Comparison of ENCODE assay signal across 1 cellular context in genomic region chr20:17169575-17170136, GRCh38.
TF ChIP-seq lines count a peak whose summit lies in the region.

No MANE protein-coding gene starts in this region.

TF ChIP-seq in HepG2, 621 proteins besides CTCF, POLR2A, EP300 and RAD21 (continued from another document and continues in another):
- TF ChIP-seq GABPA (IDR thresholded peaks at IDR 0.05; ENCODE audit: low read depth, low read length) = no peak
- TF ChIP-seq GABPA (CRISPR knock-in tag; IDR thresholded peaks at IDR 0.05; ENCODE audit: low read depth) = peak; percentile 41; the same call in 1 of the 2 replicates
- no peak for TF ChIP-seq CCDC6 (CRISPR knock-in tag; IDR thresholded peaks at IDR 0.05)
- TF ChIP-seq SOX13 (IDR thresholded peaks at IDR 0.05) = 0 out of 2 replicates have a peak, but pooled peaks have one; percentile 35
- peak in 1 of 2 experiments; percentile 78; a peak in 2 of 4 replicates for TF ChIP-seq SOX13 (CRISPR knock-in tag; conservative IDR thresholded peaks at IDR 0.05 in 1 of 2, IDR thresholded peaks at IDR 0.05 in 1 of 2)
- no peak for TF ChIP-seq ZNF530 (CRISPR knock-in tag; IDR thresholded peaks at IDR 0.05; ENCODE audit: low read depth)
- peak; percentile 84 for TF ChIP-seq ARID5B (CRISPR knock-in tag; IDR thresholded peaks at IDR 0.05)
- TF ChIP-seq RFX3 (CRISPR knock-in tag; IDR thresholded peaks at IDR 0.05) = no peak
- no peak for TF ChIP-seq PATZ1 (CRISPR knock-in tag; IDR thresholded peaks at IDR 0.05)
- TF ChIP-seq MXD1 (CRISPR knock-in tag; IDR thresholded peaks at IDR 0.05) = no peak
- TF ChIP-seq SIX1 (CRISPR knock-in tag; IDR thresholded peaks at IDR 0.05; ENCODE audit: borderline replicate concordance) = no peak
- TF ChIP-seq SMAD3 (CRISPR knock-in tag; IDR thresholded peaks at IDR 0.05) = no peak
- TF ChIP-seq GABPB1 (CRISPR knock-in tag; IDR thresholded peaks at IDR 0.05) = peak; percentile 39; the same call in 1 of the 2 replicates
- no peak for TF ChIP-seq ETV6 (CRISPR knock-in tag; conservative IDR thresholded peaks at IDR 0.05)
- peak; percentile 38; the same call in 1 of the 2 replicates for TF ChIP-seq ZNF609 (CRISPR knock-in tag; IDR thresholded peaks at IDR 0.05; ENCODE audit: borderline replicate concordance)
- TF ChIP-seq ZGPAT (CRISPR knock-in tag; IDR thresholded peaks at IDR 0.05) = 0 out of 2 replicates have a peak, but pooled peaks have one; percentile 28
- no peak for TF ChIP-seq ZFP36L2 (CRISPR knock-in tag; IDR thresholded peaks at IDR 0.05)
- TF ChIP-seq NCOA2 (CRISPR knock-in tag; IDR thresholded peaks at IDR 0.05) = peak; percentile 54; the same call in 1 of the 2 replicates
- peak; percentile 85 for TF ChIP-seq NR2F6 (IDR thresholded peaks at IDR 0.05)
- peak; percentile 82 for TF ChIP-seq NR2F6 (CRISPR knock-in tag; IDR thresholded peaks at IDR 0.05)
- TF ChIP-seq ELF1 (CRISPR knock-in tag; IDR thresholded peaks at IDR 0.05) = peak; percentile 65
- no peak for TF ChIP-seq SMC3 (IDR thresholded peaks at IDR 0.05; ENCODE audit: low read length)
- TF ChIP-seq TCF7 (IDR thresholded peaks at IDR 0.05; ENCODE audit: low read depth) = peak; percentile 54; the same call in 1 of the 2 replicates
- TF ChIP-seq TFAP4 (IDR thresholded peaks at IDR 0.05; ENCODE audit: borderline replicate concordance, low read depth) = peak; percentile 88
- TF ChIP-seq ZNF124 (CRISPR knock-in tag; IDR thresholded peaks at IDR 0.05) = no peak
- TF ChIP-seq ATM (IDR thresholded peaks at IDR 0.05; ENCODE audit: borderline replicate concordance) = no peak
- peak; percentile 35 to 72; a peak in 3 of 4 replicates for TF ChIP-seq NR2F1 (CRISPR knock-in tag; IDR thresholded peaks at IDR 0.05)
- no peak for TF ChIP-seq MXD4 (CRISPR knock-in tag; IDR thresholded peaks at IDR 0.05)
- TF ChIP-seq ZSCAN30 (CRISPR knock-in tag; IDR thresholded peaks at IDR 0.05) = no peak
- no peak for TF ChIP-seq SUZ12 (IDR thresholded peaks at IDR 0.05; ENCODE audit: low read depth, low read length)
- TF ChIP-seq ARID3A (IDR thresholded peaks at IDR 0.05; ENCODE audit: low read depth, low read length) = no peak
- no peak for TF ChIP-seq ZNF251 (CRISPR knock-in tag; IDR thresholded peaks at IDR 0.05)
- 0 out of 2 replicates have a peak, but pooled peaks have one; percentile 22 for TF ChIP-seq HDAC2 (CRISPR knock-in tag; IDR thresholded peaks at IDR 0.05)
- TF ChIP-seq IRF2 (CRISPR knock-in tag; IDR thresholded peaks at IDR 0.05) = 0 out of 2 replicates have a peak, but pooled peaks have one; percentile 28
- no peak for TF ChIP-seq ZBTB2 (CRISPR knock-in tag; IDR thresholded peaks at IDR 0.05; ENCODE audit: low read depth)
- TF ChIP-seq NFIB (CRISPR knock-in tag; IDR thresholded peaks at IDR 0.05; ENCODE audit: borderline replicate concordance) = no peak
- peak; percentile 43; the same call in 1 of the 2 replicates for TF ChIP-seq ZNF788 (CRISPR knock-in tag; IDR thresholded peaks at IDR 0.05; ENCODE audit: borderline replicate concordance)
- TF ChIP-seq ZNF180 (CRISPR knock-in tag; IDR thresholded peaks at IDR 0.05; ENCODE audit: borderline replicate concordance, low read depth) = no peak
- TF ChIP-seq TARDBP (CRISPR knock-in tag; IDR thresholded peaks at IDR 0.05) = no peak
- no peak for TF ChIP-seq ZNF547 (CRISPR knock-in tag; IDR thresholded peaks at IDR 0.05)
- peak; percentile 67 for TF ChIP-seq GATAD2A (CRISPR knock-in tag; IDR thresholded peaks at IDR 0.05)
- no peak for TF ChIP-seq CEBPZ (IDR thresholded peaks at IDR 0.05; ENCODE audit: low read length)
- TF ChIP-seq SOX5 (CRISPR knock-in tag; IDR thresholded peaks at IDR 0.05; ENCODE audit: borderline replicate concordance) = peak; percentile 90
- no peak for TF ChIP-seq TBX2 (CRISPR knock-in tag; IDR thresholded peaks at IDR 0.05; ENCODE audit: borderline replicate concordance)
